Comparison of ENCODE assay signal across 9 cellular contexts in genomic region chr22:35349704-35350538, GRCh38. TPM values are rescaled to one million over a fixed set of nuclear protein-coding genes. Genes with fewer than 3 reads are reported as not detected.
DNase-seq lines count a peak whose midpoint lies in the region; ATAC-seq and TF ChIP-seq lines count a peak whose summit lies in the region.
"Had no signal": no experiment of that assay in that cellular context is flagged by ENCODE, and none has a peak within 500 bp of the region (broad histone marks: within the 10 kb centered on the region; RNA-seq: fewer than 3 reads in every experiment).

No MANE protein-coding gene starts in this region.

- TF ChIP-seq EP300 in gastroesophageal sphincter (IDR thresholded peaks at IDR 0.05) = no peak

- H3K9me3 ChIP-seq in DND-41 (ENCODE audit: insufficient read depth, low read length, severe bottlenecking) = no peaks in the 10 kb centered on the region
- H3K9me3 ChIP-seq in gastroesophageal sphincter = no peaks in the 10 kb centered on the region
- H3K9me3 ChIP-seq in skeletal muscle tissue (ENCODE audit: control insufficient read depth in 3 of 3, low read length in 3 of 3) = no peaks in the 10 kb centered on the region
- H3K9me3 ChIP-seq: thoracic aorta had no signal

- H3K4me1 ChIP-seq in DND-41 (ENCODE audit: insufficient read depth, low read length) (peaks cover 11% of the 10 kb centered on the region), gastroesophageal sphincter (peaks cover 0 to 37% (median 4%) of the 10 kb centered on the region in 3 donors), skeletal muscle tissue (ENCODE audit: control insufficient read depth in 3 of 3, insufficient read depth in 3 of 3, low read length in 3 of 3) (peaks cover 17 to 47% (median 27%) of the 10 kb centered on the region in 3 donors)

- DNase-seq in DND-41 = peak; percentile 48
- peak; percentile 99 for DNase-seq in NCI-H69 (lab: John Stamatoyannopoulos, UW)
- DNase-seq in ureter (ENCODE audit: low spot score) = no peak
- DNase-seq in GM19238 (ENCODE audit: insufficient read length, low spot score) = no peak
- DNase-seq in stimulated activated CD4-positive, alpha-beta T cell treated with anti-CD3 and anti-CD28 coated beads, Interleukin-2, amount 100 ng/mL, for 48 hours = no peak
- no peak for DNase-seq in cerebellar cortex (ENCODE audit: low spot score)

- TF ChIP-seq POLR2A in gastroesophageal sphincter (IDR thresholded peaks at IDR 0.05) = no peak

- ATAC-seq in DND-41 (ENCODE audit: insufficient read depth, low read depth) = peak; percentile 28
- peak; percentile 0 for ATAC-seq in gastroesophageal sphincter

- H3K27me3 ChIP-seq in DND-41 (ENCODE audit: insufficient read depth, low read length, poor library complexity) (no peaks in the 10 kb centered on the region), gastroesophageal sphincter (no peaks in the 10 kb centered on the region), skeletal muscle tissue (ENCODE audit: control insufficient read depth in 3 of 3, insufficient read depth in 3 of 3, low read length in 3 of 3) (no peaks in the 10 kb centered on the region)

- no peaks in the 10 kb centered on the region for H4K20me1 ChIP-seq in DND-41 (ENCODE audit: insufficient read depth, low read length)

- WGBS in gastroesophageal sphincter (ENCODE audit: low coverage in 1 of 2), 2 donors = 50 to 65% methylated on average over 2 to 4 of the region's 17 CpGs

- H3K9ac ChIP-seq in DND-41 (ENCODE audit: low read depth, low read length) = no peak overlapping the region; the same call in 1 of the 2 replicates
- peak overlapping the region; percentile 9 to 84 (median 63) for H3K9ac ChIP-seq in skeletal muscle tissue (ENCODE audit: low read depth in 1 of 3, low read length in 3 of 3)

- H2AFZ ChIP-seq in DND-41 (ENCODE audit: low read depth, low read length) = peak overlapping the region; percentile 40; the same call in 1 of the 2 replicates

- H3K27ac ChIP-seq in DND-41 (ENCODE audit: low read length) = no peak overlapping the region
- H3K27ac ChIP-seq in gastroesophageal sphincter = peak overlapping the region in 3 of 4 donors; percentile 84 to 89 (median 85)
- peak overlapping the region; percentile 77 for H3K27ac ChIP-seq in skeletal muscle tissue (ENCODE audit: low read depth, low read length)

- H3K4me3 ChIP-seq in DND-41 (ENCODE audit: low read depth in 1 of 2, low read length in 2 of 2) (no peak overlapping the region), gastroesophageal sphincter (no peak overlapping the region), skeletal muscle tissue (ENCODE audit: low read length in 3 of 3) (peak overlapping the region in 1 of 3 donors; percentile 89)

- H3K4me2 ChIP-seq in DND-41 (ENCODE audit: insufficient read depth, low read length) = no peak overlapping the region

- TF ChIP-seq CTCF in DND-41 (IDR thresholded peaks at IDR 0.05; ENCODE audit: borderline replicate concordance, extremely low read depth, low read length, poor library complexity, severe bottlenecking) (no peak), gastroesophageal sphincter (IDR thresholded peaks at IDR 0.05) (no peak)

- no peaks in the 10 kb centered on the region for H3K36me3 ChIP-seq in DND-41 (ENCODE audit: insufficient read depth, low read length)
- peaks cover 0 to 41% of the 10 kb centered on the region in 2 donors for H3K36me3 ChIP-seq in gastroesophageal sphincter
- H3K36me3 ChIP-seq in skeletal muscle tissue (ENCODE audit: control insufficient read depth in 3 of 3, insufficient read depth in 3 of 3, low read length in 3 of 3) = peaks cover 27 to 34% (median 29%) of the 10 kb centered on the region in 3 donors

- H3K79me2 ChIP-seq in DND-41 (ENCODE audit: insufficient read depth, low read length) = no peaks in the 10 kb centered on the region

RNA-seq across cellular contexts. Expression of gene HMOX1, which starts 31.0 kb away (rescaled TPM):
- total RNA-seq in gastroesophageal sphincter (100 to 1,000 TPM in 1 of 4 donors, 10 to 100 TPM in 2, 1 to 10 TPM in 1; 3.0 to 317 (median 12.7) TPM), skeletal muscle tissue (14.6 TPM), ureter (6.8 TPM)

RNA-seq across cellular contexts. Expression of gene MCM5, which starts 50.0 kb away (rescaled TPM):
- total RNA-seq in gastroesophageal sphincter = 10 to 100 TPM; 14.5 to 19.2 (median 15.3) TPM
- total RNA-seq in skeletal muscle tissue = 25.1 TPM
- 27.9 TPM for total RNA-seq in ureter

RNA-seq across cellular contexts. Expression of gene TOM1, which starts 50.2 kb away (rescaled TPM):
- total RNA-seq in gastroesophageal sphincter = 10 to 100 TPM; 22.3 to 40.3 (median 34.1) TPM
- 14.1 TPM for total RNA-seq in skeletal muscle tissue
- total RNA-seq in ureter = 36.9 TPM

Comparison
In these comparisons a context has a peak if more than half of its experiments do, and no peak if none do; other contexts are left out.
1. DNase-seq: peak in DND-41 (single experiment) and NCI-H69 (single experiment); none in ureter (single experiment), GM19238 (single experiment), stimulated activated CD4-positive, alpha-beta T cell treated with anti-CD3 and anti-CD28 coated beads, Interleukin-2, amount 100 ng/mL, for 48 hours (0 of 2) and cerebellar cortex (single experiment).